In genomic region chr19:5340637-5341447, GRCh38 we compare ENCODE assay signal across 8 cellular contexts. TPM values are rescaled to one million over a fixed set of nuclear protein-coding genes. Genes with fewer than 3 reads are reported as not detected.
A peak's percentile ranks its signal among the peaks of the same experiment; 100 is the strongest.
DNase-seq lines count a peak whose midpoint lies in the region; ATAC-seq and TF ChIP-seq lines count a peak whose summit lies in the region.

TSS of gene PTPRS (minus strand) at chr19:5340812. CDS start at chr19:5286140, 54,672 bp downstream.

- H3K27ac ChIP-seq in left ventricle myocardium inferior (replicated peaks), result no peak within 1 kb of the TSS
- H3K27ac ChIP-seq in prostate gland, result no peak within 1 kb of the TSS
- H3K27ac ChIP-seq in tibial nerve, result peak within 1 kb of the TSS in 1 of 4 donors; percentile 50

- H3K36me3 ChIP-seq in left ventricle myocardium inferior (no peaks in the 10 kb centered on the region), prostate gland (no peaks in the 10 kb centered on the region), tibial nerve (no peaks in the 10 kb centered on the region)

- TF ChIP-seq EP300 in tibial nerve (IDR thresholded peaks at IDR 0.05), result no peak

- peaks cover 17% of the 10 kb centered on the region for H3K4me1 ChIP-seq in left ventricle myocardium inferior
- peaks cover 8% of the 10 kb centered on the region for H3K4me1 ChIP-seq in prostate gland (replicated peaks)
- peaks cover 0 to 33% (median 16%) of the 10 kb centered on the region in 4 donors for H3K4me1 ChIP-seq in tibial nerve

- intact Hi-C loops in left ventricle myocardium inferior (cut with micrococcal nuclease), result no loop called here
- intact Hi-C loops in prostate gland (cut with DNase I), result no loop called here

- TF ChIP-seq POLR2A in prostate gland (IDR thresholded peaks at IDR 0.05) (no peak), tibial nerve (IDR thresholded peaks at IDR 0.05) (no peak)

- 9% methylated on average over 61 of the region's 81 CpGs for WGBS in prostate gland
- WGBS in tibial nerve, 2 donors, result 7 to 10% methylated on average over 39 to 41 of the region's 81 CpGs

- DNase-seq in ELF-1 (ENCODE audit: low read depth, low spot score) (peak; percentile 86), LNCaP clone FGC (ENCODE audit: low read depth) (no peak), T-helper 1 cell (peak in 4 of 5 donors; percentile 12 to 44 (median 20)), amniotic stem cell (lab: John Stamatoyannopoulos, UW) (peak; percentile 50), left ventricle myocardium inferior (peak; percentile 79), prostate gland (ENCODE audit: low spot score) (peak; percentile 58), tibial nerve (ENCODE audit: low spot score in 2 of 2) (peak; percentile 38)

- H3K4me3 ChIP-seq in LNCaP clone FGC (ENCODE audit: low read depth, low read length), result peak within 1 kb of the TSS; percentile 79
- peak within 1 kb of the TSS; percentile 71 for H3K4me3 ChIP-seq in left ventricle myocardium inferior
- H3K4me3 ChIP-seq in prostate gland, result peak within 1 kb of the TSS; percentile 44 to 58
- peak within 1 kb of the TSS; percentile 35 to 63 (median 56) for H3K4me3 ChIP-seq in tibial nerve

- H3K27me3 ChIP-seq in left ventricle myocardium inferior (ENCODE audit: low read depth) (peaks cover 87% of the 10 kb centered on the region), prostate gland (replicated peaks; ENCODE audit: insufficient read depth) (peaks cover 4% of the 10 kb centered on the region), tibial nerve (peaks cover 0 to 49% of the 10 kb centered on the region in 2 donors)

- TF ChIP-seq CTCF in LNCaP clone FGC (IDR thresholded peaks at IDR 0.05; ENCODE audit: control insufficient read depth, extremely low read depth, insufficient read depth), result 0 out of 2 replicates have a peak, but pooled peaks have one; percentile 5
- no peak for TF ChIP-seq CTCF in left ventricle myocardium inferior (IDR thresholded peaks at IDR 0.05; ENCODE audit: borderline replicate concordance)
- TF ChIP-seq CTCF in prostate gland (IDR thresholded peaks at IDR 0.05), result no peak
- no peak for TF ChIP-seq CTCF in tibial nerve (IDR thresholded peaks at IDR 0.05)

- ATAC-seq in GM19455 (IDR thresholded peaks at IDR 0.05; ENCODE audit: unreplicated experiment), result no peak

- H3K9me3 ChIP-seq in left ventricle myocardium inferior (replicated peaks), result no peaks in the 10 kb centered on the region
- H3K9me3 ChIP-seq in prostate gland, result no peaks in the 10 kb centered on the region
- no peaks in the 10 kb centered on the region for H3K9me3 ChIP-seq in tibial nerve

RNA-seq across cellular contexts. Expression of gene PTPRS, which starts in this region (rescaled TPM):
- total RNA-seq in left ventricle myocardium inferior (40.0 TPM), prostate gland (100 to 1,000 TPM; 221 to 379 TPM), tibial nerve (100 to 1,000 TPM; 446 to 795 (median 529) TPM)
